ENCODE assay signal across 1 cellular context in genomic region chr17:75046583-75047289, GRCh38.
A peak's percentile ranks its signal among the peaks of the same experiment; 100 is the strongest.
TF ChIP-seq lines count a peak whose summit lies in the region.

ATP5PD (minus strand) TSS chr17:75046969; CDS start chr17:75042650, 4,319 bp downstream.
KCTD2 (plus strand) TSS chr17:75047225; CDS start chr17:75047251, 26 bp downstream.

TF ChIP-seq in K562, 482 proteins besides CTCF, POLR2A, EP300 and RAD21 (continued from another document and continues in another):
- TF ChIP-seq PATZ1 (CRISPR knock-in tag; IDR thresholded peaks at IDR 0.05; ENCODE audit: borderline replicate concordance), result no peak
- TF ChIP-seq TCF7L2 (IDR thresholded peaks at IDR 0.05; ENCODE audit: low read depth, low read length), result peak; percentile 92
- peak; percentile 86 for TF ChIP-seq CHD2 (IDR thresholded peaks at IDR 0.05; ENCODE audit: low read depth, low read length)
- 0 out of 2 replicates have a peak, but pooled peaks have one; percentile 51 for TF ChIP-seq ZNF431 (CRISPR knock-in tag; IDR thresholded peaks at IDR 0.05)
- no peak for TF ChIP-seq ZEB2 (IDR thresholded peaks at IDR 0.05)
- no peak for TF ChIP-seq ZNF23 (CRISPR knock-in tag; IDR thresholded peaks at IDR 0.05)
- TF ChIP-seq ZNF280A (IDR thresholded peaks at IDR 0.05; ENCODE audit: low read depth, partially characterized antibody), result no peak
- TF ChIP-seq ARID2 (IDR thresholded peaks at IDR 0.05), result no peak
- TF ChIP-seq ZNF239 (CRISPR knock-in tag; IDR thresholded peaks at IDR 0.05), result no peak
- no peak for TF ChIP-seq DLX4 (CRISPR knock-in tag; IDR thresholded peaks at IDR 0.05)
- no peak for TF ChIP-seq STAG1 (CRISPR knock-in tag; IDR thresholded peaks at IDR 0.05; ENCODE audit: borderline replicate concordance)
- TF ChIP-seq ZZZ3 (IDR thresholded peaks at IDR 0.05), result no peak
- no peak for TF ChIP-seq ILK (tag; IDR thresholded peaks at IDR 0.05; ENCODE audit: borderline replicate concordance, low read depth)
- TF ChIP-seq MYC (IDR thresholded peaks at IDR 0.05; ENCODE audit: low read depth, low read length), result peak; percentile 52
- 0 out of 2 replicates have a peak, but pooled peaks have one; percentile 20 for TF ChIP-seq MYC (CRISPR knock-in tag; IDR thresholded peaks at IDR 0.05; ENCODE audit: borderline replicate concordance, low read depth)
- peak; percentile 54; the same call in 1 of the 2 replicates for TF ChIP-seq CBX1 (IDR thresholded peaks at IDR 0.05; ENCODE audit: low read depth)
- TF ChIP-seq JUND (IDR thresholded peaks at IDR 0.05; ENCODE audit: borderline replicate concordance, low read depth, low read length), result peak; percentile 92
- TF ChIP-seq JUND (tag; IDR thresholded peaks at IDR 0.05; ENCODE audit: borderline replicate concordance, low read depth, low read length), result no peak
- no peak for TF ChIP-seq MCM3 (IDR thresholded peaks at IDR 0.05)
- no peak for TF ChIP-seq CHD7 (IDR thresholded peaks at IDR 0.05; ENCODE audit: low read depth, low read length)
- no peak for TF ChIP-seq ZNF3 (CRISPR knock-in tag; IDR thresholded peaks at IDR 0.05)
- no peak for TF ChIP-seq SRSF3 (IDR thresholded peaks at IDR 0.05; ENCODE audit: insufficient read depth, low read length)
- TF ChIP-seq SAP30 (IDR thresholded peaks at IDR 0.05; ENCODE audit: borderline replicate concordance, insufficient read depth, low read depth, low read length, poor library complexity, severe bottlenecking), result peak; percentile 81
- TF ChIP-seq ZBTB33 (CRISPR knock-in tag; IDR thresholded peaks at IDR 0.05), result peak; percentile 55
- TF ChIP-seq CUX1 (CRISPR knock-in tag; IDR thresholded peaks at IDR 0.05), result no peak
- peak; percentile 51; the same call in 1 of the 2 replicates for TF ChIP-seq HDAC2 (IDR thresholded peaks at IDR 0.05)
- no peak for TF ChIP-seq SAFB2 (IDR thresholded peaks at IDR 0.05; ENCODE audit: borderline replicate concordance, low read depth, low read length, severe bottlenecking)
- TF ChIP-seq MLLT1 (IDR thresholded peaks at IDR 0.05), result no peak; a peak in 1 of 4 replicates
